Comparison of ENCODE assay signal across 20 cellular contexts in genomic region chr2:3418766-3419165, GRCh38. TPM values are rescaled to one million over a fixed set of nuclear protein-coding genes. Genes with fewer than 3 reads are reported as not detected.
DNase-seq lines count a peak whose midpoint lies in the region; ATAC-seq and TF ChIP-seq lines count a peak whose summit lies in the region.
"Had no signal": no experiment of that assay in that cellular context is flagged by ENCODE, and none has a peak within 500 bp of the region (broad histone marks: within the 10 kb centered on the region; RNA-seq: fewer than 3 reads in every experiment).

No MANE protein-coding gene starts in this region.

- ATAC-seq in HG02970 (IDR thresholded peaks at IDR 0.05; ENCODE audit: low FRiP score, unreplicated experiment) (no peak), HG02763 (IDR thresholded peaks at IDR 0.05; ENCODE audit: unreplicated experiment) (no peak)
- ATAC-seq: PC-3 had no signal

- H3K9ac ChIP-seq in BLaER1: peak overlapping the region; percentile 67
- H3K9ac ChIP-seq in endodermal cell (ENCODE audit: extremely low read depth, low read length, poor library complexity, severe bottlenecking): no peak overlapping the region
- no peak overlapping the region for H3K9ac ChIP-seq in neural progenitor cell

- no peaks in the 10 kb centered on the region for H3K27me3 Mint-ChIP-seq in endodermal cell (ENCODE audit: insufficient read depth)
- H3K27me3 Mint-ChIP-seq in neural progenitor cell (ENCODE audit: insufficient read depth, low read depth): peaks cover 6% of the 10 kb centered on the region
- H3K27me3 Mint-ChIP-seq: IgD-negative memory B cell had no signal

- peaks cover 27% of the 10 kb centered on the region for H3K36me3 ChIP-seq in BLaER1
- H3K36me3 ChIP-seq in WERI-Rb-1: peaks cover 27% of the 10 kb centered on the region
- peaks cover 23% of the 10 kb centered on the region for H3K36me3 ChIP-seq in endodermal cell (ENCODE audit: control insufficient read depth, insufficient read depth, low read length)
- no peaks in the 10 kb centered on the region for H3K36me3 ChIP-seq in neural progenitor cell

- H3K4me3 ChIP-seq in BLaER1: no peak overlapping the region
- H3K4me3 ChIP-seq in WERI-Rb-1 (ENCODE audit: low read depth, low read length): no peak overlapping the region
- H3K4me3 ChIP-seq in endodermal cell (ENCODE audit: low read length): no peak overlapping the region
- H3K4me3 ChIP-seq in neural progenitor cell: no peak overlapping the region

- H3K36me3 Mint-ChIP-seq in endodermal cell (ENCODE audit: low read depth) (peaks cover 50% of the 10 kb centered on the region), neural progenitor cell (peaks cover 23% of the 10 kb centered on the region)

- no peak overlapping the region for H3K4me3 Mint-ChIP-seq in endodermal cell
- H3K4me3 Mint-ChIP-seq in neural progenitor cell: no peak overlapping the region
- H3K4me3 Mint-ChIP-seq: IgD-negative memory B cell had no signal

- H2AFZ ChIP-seq in neural progenitor cell (replicated peaks): no peak overlapping the region

- H3K27me3 ChIP-seq in BLaER1 (no peaks in the 10 kb centered on the region), WERI-Rb-1 (ENCODE audit: insufficient read depth, low read depth, severe bottlenecking) (no peaks in the 10 kb centered on the region), endodermal cell (ENCODE audit: control insufficient read depth, insufficient read depth, low read length, poor library complexity, severe bottlenecking) (no peaks in the 10 kb centered on the region), neural progenitor cell (no peaks in the 10 kb centered on the region)
- H3K27me3 ChIP-seq: BE2C had no signal

- H3K79me2 ChIP-seq in neural progenitor cell (ENCODE audit: low read depth): no peaks in the 10 kb centered on the region

- H3K4me2 ChIP-seq in BLaER1: peak overlapping the region; percentile 87
- H3K4me2 ChIP-seq in neural progenitor cell: no peak overlapping the region

- peak overlapping the region; percentile 85 for H3K27ac ChIP-seq in BLaER1
- H3K27ac ChIP-seq in WERI-Rb-1: no peak overlapping the region; the same call in 1 of the 2 replicates
- no peak overlapping the region for H3K27ac ChIP-seq in endodermal cell (ENCODE audit: low read depth, low read length)
- H3K27ac ChIP-seq in neural progenitor cell: no peak overlapping the region
- H3K27ac ChIP-seq: HL-60 had no signal

- no peak for TF ChIP-seq CTCF in WERI-Rb-1 (IDR thresholded peaks at IDR 0.05; ENCODE audit: low read depth, low read length)
- no peak for TF ChIP-seq CTCF in endodermal cell (conservative IDR thresholded peaks at IDR 0.05)
- TF ChIP-seq CTCF in neural progenitor cell (IDR thresholded peaks at IDR 0.05): no peak

- peak; percentile 42 for DNase-seq in WERI-Rb-1
- DNase-seq in endodermal cell: no peak
- DNase-seq in neural progenitor cell (ENCODE audit: low spot score): no peak
- DNase-seq in stimulated activated naive CD4-positive, alpha-beta T cell (lab: John Stamatoyannopoulos, UW): no peak
- DNase-seq: BE2C, DMS79, Karpas-422, NCI-H1048, NCI-H1436, NCI-H1930, NCI-H345, NCI-H524 treated with DMSO at 0.1 percent for 48 hours, PC-3, RPMI8226, SHP77 treated with DMSO at 0.1 percent for 48 hours had no signal

- H3K4me1 ChIP-seq in BLaER1 (peaks cover 85% of the 10 kb centered on the region), endodermal cell (ENCODE audit: control insufficient read depth, insufficient read depth, low read length) (no peaks in the 10 kb centered on the region), neural progenitor cell (no peaks in the 10 kb centered on the region)
- H3K4me1 ChIP-seq: BE2C had no signal

- 90 to 96% methylated on average over 9 to 11 of the region's 11 CpGs for WGBS in endodermal cell (ENCODE audit: insufficient coverage in 1 of 2, insufficient read length in 1 of 2), 2 experiments

- peaks cover 2% of the 10 kb centered on the region for H3K4me1 Mint-ChIP-seq in endodermal cell
- peaks cover 2% of the 10 kb centered on the region for H3K4me1 Mint-ChIP-seq in neural progenitor cell

- no peaks in the 10 kb centered on the region for H3K9me3 Mint-ChIP-seq in endodermal cell
- no peaks in the 10 kb centered on the region for H3K9me3 Mint-ChIP-seq in neural progenitor cell
- H3K9me3 Mint-ChIP-seq: IgD-negative memory B cell had no signal

- H3F3A ChIP-seq in neural progenitor cell (ENCODE audit: low read depth): peaks cover 5% of the 10 kb centered on the region

- H4K20me1 ChIP-seq in BLaER1 (no peaks in the 10 kb centered on the region), neural progenitor cell (ENCODE audit: low read depth) (no peaks in the 10 kb centered on the region)

- H3K9me3 ChIP-seq in BLaER1 (no peaks in the 10 kb centered on the region), WERI-Rb-1 (ENCODE audit: severe bottlenecking) (no peaks in the 10 kb centered on the region), endodermal cell (ENCODE audit: control insufficient read depth, low read length) (no peaks in the 10 kb centered on the region), neural progenitor cell (ENCODE audit: low read depth) (no peaks in the 10 kb centered on the region)
- H3K9me3 ChIP-seq: BE2C had no signal

- H3K27ac Mint-ChIP-seq in endodermal cell (peak overlapping the region; percentile 68), neural progenitor cell (peak overlapping the region; percentile 53)
- H3K27ac Mint-ChIP-seq: IgD-negative memory B cell had no signal

RNA-seq across cellular contexts. Expression of gene TRAPPC12, which starts 39.3 kb away (rescaled TPM):
- 100 to 1,000 TPM in 1 of 2 donors, 10 to 100 TPM in 1; 98.2 to 103 TPM for total RNA-seq in endodermal cell
- 61.9 TPM for polyA plus RNA-seq in endodermal cell (2013, experiment 1 of 2)
- polyA plus RNA-seq in endodermal cell (2013, experiment 2 of 2): 59.2 TPM
- total RNA-seq in neural progenitor cell (ENCODE audit: low replicate concordance): 59.5 and 70.3 TPM in 2 replicates

RNA-seq across cellular contexts. Expression of gene EIPR1, which starts 41.1 kb away (rescaled TPM):
- 10 to 100 TPM; 30.1 to 36.8 TPM for total RNA-seq in endodermal cell
- polyA plus RNA-seq in endodermal cell (2013, experiment 1 of 2): 32.7 TPM
- 29.4 TPM for polyA plus RNA-seq in endodermal cell (2013, experiment 2 of 2)
- total RNA-seq in neural progenitor cell (ENCODE audit: low replicate concordance): 57.1 and 73.0 TPM in 2 replicates
